In the genomic region with DNA sequence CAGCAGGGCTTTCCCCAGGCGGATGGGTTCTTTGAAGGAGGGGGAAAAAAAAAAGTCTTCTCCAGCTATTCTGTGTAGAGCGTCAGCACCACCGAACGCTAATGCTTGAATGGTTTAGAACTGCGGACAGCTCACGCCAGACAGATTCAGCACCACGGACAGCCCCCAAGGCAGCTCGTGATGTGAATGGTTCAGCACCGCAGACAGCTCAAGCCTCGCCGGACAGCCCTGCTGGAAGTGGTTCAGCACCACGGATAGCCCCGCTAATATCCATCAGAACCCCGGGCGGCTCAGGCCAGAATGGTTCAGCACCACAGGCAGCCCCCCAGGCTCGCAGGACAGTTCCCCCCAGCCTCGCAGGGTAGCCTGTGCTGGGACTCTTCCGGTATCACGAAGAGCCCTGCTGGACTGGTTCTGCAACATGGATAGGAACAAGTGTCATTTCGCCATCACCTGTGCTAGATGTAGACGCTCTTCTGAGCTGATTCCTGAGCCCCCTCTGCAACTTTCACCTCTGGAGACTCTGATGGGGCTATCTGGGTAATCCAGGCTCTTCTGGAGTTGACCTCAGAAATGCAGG, we compare ENCODE assay signal across 1 cellular context.
TF ChIP-seq lines count a peak whose summit lies in the region.

No MANE protein-coding gene starts in this region.

TF ChIP-seq in SK-N-SH treated with all-trans-retinoic acid at 6 μM for 48 hours, 23 proteins besides CTCF, POLR2A, EP300 and RAD21 (continued from another document):
- TF ChIP-seq, protein P1, sequence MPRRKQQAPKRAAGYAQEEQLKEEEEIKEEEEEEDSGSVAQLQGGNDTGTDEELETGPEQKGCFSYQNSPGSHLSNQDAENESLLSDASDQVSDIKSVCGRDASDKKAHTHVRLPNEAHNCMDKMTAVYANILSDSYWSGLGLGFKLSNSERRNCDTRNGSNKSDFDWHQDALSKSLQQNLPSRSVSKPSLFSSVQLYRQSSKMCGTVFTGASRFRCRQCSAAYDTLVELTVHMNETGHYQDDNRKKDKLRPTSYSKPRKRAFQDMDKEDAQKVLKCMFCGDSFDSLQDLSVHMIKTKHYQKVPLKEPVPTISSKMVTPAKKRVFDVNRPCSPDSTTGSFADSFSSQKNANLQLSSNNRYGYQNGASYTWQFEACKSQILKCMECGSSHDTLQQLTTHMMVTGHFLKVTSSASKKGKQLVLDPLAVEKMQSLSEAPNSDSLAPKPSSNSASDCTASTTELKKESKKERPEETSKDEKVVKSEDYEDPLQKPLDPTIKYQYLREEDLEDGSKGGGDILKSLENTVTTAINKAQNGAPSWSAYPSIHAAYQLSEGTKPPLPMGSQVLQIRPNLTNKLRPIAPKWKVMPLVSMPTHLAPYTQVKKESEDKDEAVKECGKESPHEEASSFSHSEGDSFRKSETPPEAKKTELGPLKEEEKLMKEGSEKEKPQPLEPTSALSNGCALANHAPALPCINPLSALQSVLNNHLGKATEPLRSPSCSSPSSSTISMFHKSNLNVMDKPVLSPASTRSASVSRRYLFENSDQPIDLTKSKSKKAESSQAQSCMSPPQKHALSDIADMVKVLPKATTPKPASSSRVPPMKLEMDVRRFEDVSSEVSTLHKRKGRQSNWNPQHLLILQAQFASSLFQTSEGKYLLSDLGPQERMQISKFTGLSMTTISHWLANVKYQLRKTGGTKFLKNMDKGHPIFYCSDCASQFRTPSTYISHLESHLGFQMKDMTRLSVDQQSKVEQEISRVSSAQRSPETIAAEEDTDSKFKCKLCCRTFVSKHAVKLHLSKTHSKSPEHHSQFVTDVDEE (CRISPR knock-in tag; IDR thresholded peaks at IDR 0.05) = peak; percentile 33; the same call in 1 of the 2 replicates
